Comparison of ENCODE assay signal across 35 cellular contexts in the genomic region with DNA sequence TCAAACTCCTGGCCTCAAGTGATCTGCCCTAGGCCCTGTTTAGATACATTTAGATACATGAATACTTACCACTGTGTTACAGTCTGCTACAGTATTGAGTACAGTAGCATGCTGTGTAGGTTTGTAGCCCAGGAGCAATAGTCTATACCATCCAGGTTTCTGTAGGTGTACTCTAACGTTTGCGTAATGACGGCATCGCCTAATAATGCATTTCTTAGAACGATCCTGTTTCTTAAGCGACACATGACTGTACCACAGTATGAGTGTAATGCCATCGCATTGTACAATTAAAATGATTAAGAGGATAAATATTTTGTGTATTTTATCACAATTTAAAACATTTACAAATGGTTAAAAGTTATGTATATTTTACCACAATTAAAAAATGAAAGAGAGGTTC.
"Had no signal": no experiment of that assay in that cellular context is flagged by ENCODE, and none has a peak within 500 bp of the region (broad histone marks: within the 10 kb centered on the region; RNA-seq: fewer than 3 reads in every experiment).

No MANE protein-coding gene starts in this region.

- H3K9me3 ChIP-seq: MG63 had no signal

- DNase-seq: Karpas-422, Kasumi-1, MG63, MM.1S, MV-4-11, NCI-H1048, NCI-H1092, NCI-H1092 treated with DMSO at 0.1 percent for 48 hours, NCI-H1105, NCI-H1105 treated with DMSO at 0.1 percent for 48 hours, NCI-H1417, NCI-H1417 treated with DMSO at 0.1 percent for 48 hours, NCI-H1436, NCI-H1436 treated with DMSO at 0.1 percent for 48 hours, NCI-H146, NCI-H1694, NCI-H1694 treated with DMSO at 0.1 percent for 48 hours, NCI-H187, NCI-H187 treated with DMSO at 0.1 percent for 48 hours, NCI-H1930, NCI-H2029, NCI-H2029 treated with DMSO at 0.1 percent for 48 hours, NCI-H2081, NCI-H2081 treated with DMSO at 0.1 percent for 48 hours, NCI-H2107, NCI-H2171, NCI-H2171 treated with DMSO at 0.1 percent for 48 hours, NCI-H2227 treated with DMSO at 0.1 percent for 48 hours, NCI-H226, NCI-H345, NCI-H446, NCI-H446 treated with DMSO at 0.1 percent for 48 hours, NCI-H510A, NCI-H510A treated with DMSO at 0.1 percent for 48 hours, NCI-H524 had no signal

- H3K4me3 ChIP-seq: MG63 had no signal

- H3K27me3 ChIP-seq: MG63 had no signal

- H3K36me3 ChIP-seq: MG63 had no signal
